In the genomic region with DNA sequence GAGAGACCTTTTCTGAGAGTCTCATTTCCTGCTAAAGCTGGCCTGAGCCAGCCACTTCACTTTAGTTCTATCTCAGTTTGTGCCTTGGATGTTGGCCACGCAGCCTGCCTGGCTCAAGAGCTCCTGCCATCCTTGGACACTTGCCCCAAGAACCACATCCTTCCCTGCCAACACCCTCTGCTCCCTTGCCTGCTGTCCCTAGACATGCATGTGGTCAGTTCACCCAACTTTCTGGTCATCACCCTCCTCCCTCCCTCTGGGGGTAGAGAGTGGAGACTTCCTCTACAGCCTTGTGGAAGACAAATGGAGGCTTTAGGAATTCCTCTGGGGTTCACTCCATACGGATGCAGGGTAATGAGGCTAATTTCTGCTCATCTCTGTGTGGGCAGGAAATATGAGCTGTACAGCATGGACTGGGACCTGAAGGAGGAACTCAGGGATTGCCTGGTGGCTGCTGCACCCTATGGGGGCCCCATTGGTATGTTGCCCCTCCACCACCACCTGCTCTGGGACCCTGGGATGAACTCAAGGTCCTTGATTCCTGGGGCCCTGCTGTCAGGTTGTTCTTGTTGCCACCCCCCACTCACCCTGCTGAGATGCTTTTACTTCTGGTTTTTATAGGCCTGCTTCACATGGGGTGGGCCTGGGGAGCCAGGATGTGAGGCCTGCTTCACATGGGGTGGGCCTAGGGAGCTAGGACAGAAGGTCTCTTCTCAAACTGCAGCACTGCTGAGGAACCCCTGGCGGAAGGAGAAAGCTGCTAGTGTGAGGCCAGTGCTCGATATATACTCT, we compare ENCODE assay signal across 15 cellular contexts. TPM values are rescaled to one million over a fixed set of nuclear protein-coding genes. Genes with fewer than 3 reads are reported as not detected.
DNase-seq lines count a peak whose midpoint lies in the region; ATAC-seq and TF ChIP-seq lines count a peak whose summit lies in the region.
"Had no signal": no experiment of that assay in that cellular context is flagged by ENCODE, and none has a peak within 500 bp of the region (broad histone marks: within the 10 kb centered on the region; RNA-seq: fewer than 3 reads in every experiment).

No MANE protein-coding gene starts in this region.

- no peaks in the 10 kb centered on the region for H3K27me3 ChIP-seq in thyroid gland
- H3K27me3 ChIP-seq: spleen had no signal

- no peak for TF ChIP-seq POLR2A in thyroid gland (IDR thresholded peaks at IDR 0.05)

- peaks cover 7% of the 10 kb centered on the region for H3K4me1 Mint-ChIP-seq in activated CD8-positive, alpha-beta T cell treated with anti-CD3 and anti-CD28 coated beads, Interleukin-2, amount 10 ng/mL, durations not matched to agents 7 days and 5 days (ENCODE audit: low read depth)
- H3K4me1 Mint-ChIP-seq in activated CD8-positive, alpha-beta T cell treated with anti-CD3 and anti-CD28 coated beads for 36 hours (ENCODE audit: low read depth), result peaks cover 4% of the 10 kb centered on the region

- intact Hi-C loops in activated CD8-positive, alpha-beta T cell treated with anti-CD3 and anti-CD28 coated beads for 36 hours (cut with micrococcal nuclease), result loop anchor here (10.0 kb wide), 1 partner anchor 175 kb away; no protein-coding TSS in a partner anchor
- intact Hi-C loops in thyroid gland (cut with DNase I), result loop anchor here (5.0 kb wide), 1 partner anchor 138 kb away; no protein-coding TSS in a partner anchor

- no peak for ATAC-seq in activated CD8-positive, alpha-beta T cell treated with anti-CD3 and anti-CD28 coated beads, Interleukin-2, amount 10 ng/mL, durations not matched to agents 7 days and 5 days
- ATAC-seq in activated CD8-positive, alpha-beta T cell treated with anti-CD3 and anti-CD28 coated beads for 36 hours, result no peak
- no peak for ATAC-seq in HG02678 (IDR thresholded peaks at IDR 0.05; ENCODE audit: unreplicated experiment)
- ATAC-seq: activated naive CD4-positive, alpha-beta T cell treated with anti-CD3 and anti-CD28 coated beads, Interleukin-2, amount 50 U/mL, for 72 hours had no signal

- H3K4me1 ChIP-seq in thyroid gland, result peaks cover 5 to 18% of the 10 kb centered on the region in 2 donors

- no peaks in the 10 kb centered on the region for H3K9me3 ChIP-seq in thyroid gland
- H3K9me3 ChIP-seq: spleen had no signal

- H3K4me3 Mint-ChIP-seq in activated CD8-positive, alpha-beta T cell treated with anti-CD3 and anti-CD28 coated beads, Interleukin-2, amount 10 ng/mL, durations not matched to agents 7 days and 5 days, result no peak overlapping the region
- H3K4me3 Mint-ChIP-seq in activated CD8-positive, alpha-beta T cell treated with anti-CD3 and anti-CD28 coated beads for 36 hours, result no peak overlapping the region

- H3K36me3 Mint-ChIP-seq in activated CD8-positive, alpha-beta T cell treated with anti-CD3 and anti-CD28 coated beads, Interleukin-2, amount 10 ng/mL, durations not matched to agents 7 days and 5 days (ENCODE audit: low read depth), result peaks cover 15% of the 10 kb centered on the region
- H3K36me3 Mint-ChIP-seq in activated CD8-positive, alpha-beta T cell treated with anti-CD3 and anti-CD28 coated beads for 36 hours (ENCODE audit: low read depth), result peaks cover 4% of the 10 kb centered on the region
- H3K36me3 Mint-ChIP-seq: activated naive CD4-positive, alpha-beta T cell treated with anti-CD3 and anti-CD28 coated beads, Interleukin-2, amount 50 U/mL, for 72 hours had no signal

- TF ChIP-seq CTCF in activated CD8-positive, alpha-beta T cell treated with anti-CD3 and anti-CD28 coated beads for 36 hours (IDR thresholded peaks at IDR 0.05), result no peak
- no peak for TF ChIP-seq CTCF in thyroid gland (IDR thresholded peaks at IDR 0.05)

- peak overlapping the region; percentile 39 for H3K27ac Mint-ChIP-seq in activated CD8-positive, alpha-beta T cell treated with anti-CD3 and anti-CD28 coated beads, Interleukin-2, amount 10 ng/mL, durations not matched to agents 7 days and 5 days
- H3K27ac Mint-ChIP-seq in activated CD8-positive, alpha-beta T cell treated with anti-CD3 and anti-CD28 coated beads for 36 hours, result no peak overlapping the region

- DNase-seq in activated CD8-positive, alpha-beta T cell treated with anti-CD3 and anti-CD28 coated beads, Interleukin-2, amount 10 ng/mL, durations not matched to agents 7 days and 5 days, result no peak
- DNase-seq in activated CD8-positive, alpha-beta T cell treated with anti-CD3 and anti-CD28 coated beads for 36 hours, result no peak
- DNase-seq in RPMI7951 (ENCODE audit: low read depth), result peak; percentile 97
- peak; percentile 55 for DNase-seq in foreskin melanocyte
- DNase-seq in thyroid gland, result peak; percentile 72 to 74
- DNase-seq in NCI-H526 (lab: John Stamatoyannopoulos, UW), result no peak
- DNase-seq in activated CD8-positive, alpha-beta memory T cell treated with anti-CD3 and anti-CD28 coated beads for 24 hours, result no peak
- DNase-seq: central memory CD4-positive, alpha-beta T cell; glutamatergic neuron; NCI-H1694 treated with DMSO at 0.1 percent for 48 hours; NCI-H524 treated with DMSO at 0.1 percent for 48 hours; spleen; T-helper 1 cell had no signal

- no peaks in the 10 kb centered on the region for H3K9me3 Mint-ChIP-seq in activated CD8-positive, alpha-beta T cell treated with anti-CD3 and anti-CD28 coated beads, Interleukin-2, amount 10 ng/mL, durations not matched to agents 7 days and 5 days (ENCODE audit: insufficient read depth)
- H3K9me3 Mint-ChIP-seq in activated CD8-positive, alpha-beta T cell treated with anti-CD3 and anti-CD28 coated beads for 36 hours, result no peaks in the 10 kb centered on the region
- H3K9me3 Mint-ChIP-seq: activated naive CD4-positive, alpha-beta T cell treated with anti-CD3 and anti-CD28 coated beads, Interleukin-2, amount 50 U/mL, for 72 hours had no signal

- POLR2A ChIA-PET in activated CD8-positive, alpha-beta T cell treated with anti-CD3 and anti-CD28 coated beads, Interleukin-2, amount 10 ng/mL, durations not matched to agents 7 days and 5 days (lab: Charles Lee), result interaction anchor here (1.2 to 1.3 kb wide), 2 partner anchors 13 to 106 kb away, joined by 3 to 4 read pairs; no protein-coding TSS in a partner anchor
- POLR2A ChIA-PET in activated CD8-positive, alpha-beta T cell treated with anti-CD3 and anti-CD28 coated beads for 36 hours (lab: Charles Lee), result interaction anchor here (1.4 kb wide), 1 partner anchor 15 kb away, joined by 3 read pairs; no protein-coding TSS in a partner anchor

- H3K36me3 ChIP-seq in thyroid gland, result peaks cover 21 to 26% of the 10 kb centered on the region in 2 donors

- WGBS in thyroid gland, 2 donors, result 73 to 76% methylated on average over 4 of the region's 4 CpGs

- CTCF ChIA-PET in activated CD8-positive, alpha-beta T cell treated with anti-CD3 and anti-CD28 coated beads, Interleukin-2, amount 10 ng/mL, durations not matched to agents 7 days and 5 days (lab: Charles Lee), result interaction anchor here (0.7 kb wide), 1 partner anchor 172 kb away, joined by 4 read pairs; no protein-coding TSS in a partner anchor
- CTCF ChIA-PET in activated CD8-positive, alpha-beta T cell treated with anti-CD3 and anti-CD28 coated beads for 36 hours (lab: Charles Lee), result interaction anchor here (1.5 kb wide), 1 partner anchor 11 kb away, joined by 5 read pairs; no protein-coding TSS in a partner anchor

- no peak overlapping the region for H3K27ac ChIP-seq in thyroid gland
- H3K27ac ChIP-seq: spleen had no signal

- no peak overlapping the region for H3K4me3 ChIP-seq in thyroid gland (replicated peaks in 1 of 3)
- H3K4me3 ChIP-seq: spleen had no signal

- no peaks in the 10 kb centered on the region for H3K27me3 Mint-ChIP-seq in activated CD8-positive, alpha-beta T cell treated with anti-CD3 and anti-CD28 coated beads, Interleukin-2, amount 10 ng/mL, durations not matched to agents 7 days and 5 days (ENCODE audit: low read depth)
- no peaks in the 10 kb centered on the region for H3K27me3 Mint-ChIP-seq in activated CD8-positive, alpha-beta T cell treated with anti-CD3 and anti-CD28 coated beads for 36 hours

RNA-seq across cellular contexts. Expression of a gene that starts 13.8 kb away (rescaled TPM):
- 10 to 100 TPM; 58.5 to 60.9 TPM for total RNA-seq in activated CD8-positive, alpha-beta T cell treated with anti-CD3 and anti-CD28 coated beads, Interleukin-2, amount 10 ng/mL, durations not matched to agents 7 days and 5 days
- total RNA-seq in activated CD8-positive, alpha-beta T cell treated with anti-CD3 and anti-CD28 coated beads for 36 hours, result 10 to 100 TPM; 42.0 to 43.1 TPM
- total RNA-seq in RPMI7951 (2014; rRNA removed; shearing (Covaris generic)), result 57.7 and 67.8 TPM in 2 replicates
- total RNA-seq in thyroid gland, result 100 to 1,000 TPM in 2 of 4 donors, 10 to 100 TPM in 2; 73.4 to 110 (median 93.1) TPM

RNA-seq across cellular contexts. Expression of a gene that starts 19.0 kb away (rescaled TPM):
- total RNA-seq in activated CD8-positive, alpha-beta T cell treated with anti-CD3 and anti-CD28 coated beads, Interleukin-2, amount 10 ng/mL, durations not matched to agents 7 days and 5 days, result 10 to 100 TPM; 47.0 to 55.2 TPM
- total RNA-seq in activated CD8-positive, alpha-beta T cell treated with anti-CD3 and anti-CD28 coated beads for 36 hours, result 10 to 100 TPM; 34.5 to 38.7 TPM
- 58.4 and 63.7 TPM in 2 replicates for total RNA-seq in RPMI7951 (2014; rRNA removed; shearing (Covaris generic))
- total RNA-seq in thyroid gland, result 10 to 100 TPM; 26.7 to 44.9 (median 43.4) TPM

RNA-seq across cellular contexts. Expression of a gene that starts 19.1 kb away (rescaled TPM):
- 10 to 100 TPM; 17.3 to 17.9 TPM for total RNA-seq in activated CD8-positive, alpha-beta T cell treated with anti-CD3 and anti-CD28 coated beads, Interleukin-2, amount 10 ng/mL, durations not matched to agents 7 days and 5 days
- total RNA-seq in activated CD8-positive, alpha-beta T cell treated with anti-CD3 and anti-CD28 coated beads for 36 hours, result 10 to 100 TPM; 33.9 to 34.3 TPM
- 18.9 and 31.5 TPM in 2 replicates for total RNA-seq in RPMI7951 (2014; rRNA removed; shearing (Covaris generic))
- total RNA-seq in thyroid gland, result 10 to 100 TPM; 38.0 to 95.9 (median 63.4) TPM

RNA-seq across cellular contexts. Expression of a gene that starts 43.4 kb away (rescaled TPM):
- total RNA-seq in activated CD8-positive, alpha-beta T cell treated with anti-CD3 and anti-CD28 coated beads, Interleukin-2, amount 10 ng/mL, durations not matched to agents 7 days and 5 days, result not detected
- not detected for total RNA-seq in activated CD8-positive, alpha-beta T cell treated with anti-CD3 and anti-CD28 coated beads for 36 hours
- total RNA-seq in RPMI7951 (2014; rRNA removed; shearing (Covaris generic)), result not detected in 2 replicates
- not detected for total RNA-seq in thyroid gland
- total RNA-seq: activated naive CD4-positive, alpha-beta T cell treated with anti-CD3 and anti-CD28 coated beads, Interleukin-2, amount 50 U/mL, for 72 hours; spleen had no signal

RNA-seq across cellular contexts. Expression of a gene that starts 44.7 kb away (rescaled TPM):
- not detected for total RNA-seq in activated CD8-positive, alpha-beta T cell treated with anti-CD3 and anti-CD28 coated beads, Interleukin-2, amount 10 ng/mL, durations not matched to agents 7 days and 5 days
- not detected for total RNA-seq in activated CD8-positive, alpha-beta T cell treated with anti-CD3 and anti-CD28 coated beads for 36 hours
- not detected in 2 replicates for total RNA-seq in RPMI7951 (2014; rRNA removed; shearing (Covaris generic))
- total RNA-seq in thyroid gland, result not detected
- total RNA-seq: activated naive CD4-positive, alpha-beta T cell treated with anti-CD3 and anti-CD28 coated beads, Interleukin-2, amount 50 U/mL, for 72 hours; spleen had no signal

Comparison
In these comparisons a context has a peak if more than half of its experiments do, and no peak if none do; other contexts are left out.
1. DNase-seq: peak in RPMI7951 (single experiment), foreskin melanocyte (single experiment) and thyroid gland (2 of 2); none in activated CD8-positive, alpha-beta T cell treated with anti-CD3 and anti-CD28 coated beads, Interleukin-2, amount 10 ng/mL, durations not matched to agents 7 days and 5 days (single experiment), activated CD8-positive, alpha-beta T cell treated with anti-CD3 and anti-CD28 coated beads for 36 hours (single experiment), NCI-H526 (0 of 2) and activated CD8-positive, alpha-beta memory T cell treated with anti-CD3 and anti-CD28 coated beads for 24 hours (single experiment).